Comparison of ENCODE assay signal across 1 cellular context in the genomic region with DNA sequence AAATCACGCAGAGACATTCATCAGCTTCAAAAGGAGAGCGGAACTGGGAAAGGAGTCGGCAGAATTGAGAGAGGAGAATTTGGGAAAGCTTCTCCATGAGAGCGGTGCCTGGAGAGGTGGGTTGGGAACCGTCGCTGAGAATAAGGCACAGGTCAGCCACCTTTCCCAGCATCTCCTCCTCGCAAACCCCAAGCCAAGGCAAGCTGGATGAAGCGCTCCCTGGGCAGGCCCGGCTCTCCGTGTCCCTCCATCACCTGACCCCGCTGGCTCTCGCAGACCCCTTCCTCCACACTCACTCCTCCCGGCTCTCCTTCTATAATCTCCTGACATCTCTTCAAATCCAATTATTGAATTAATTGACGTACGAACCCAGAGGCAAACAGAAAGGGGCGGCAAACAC.
TF ChIP-seq lines count a peak whose summit lies in the region.

No MANE protein-coding gene starts in this region.

TF ChIP-seq in IMR-90, 13 proteins besides CTCF, POLR2A, EP300 and RAD21:
- TF ChIP-seq RFX5 (IDR thresholded peaks at IDR 0.05; ENCODE audit: low read depth, low read length) (no peak), MAZ (IDR thresholded peaks at IDR 0.05; ENCODE audit: borderline replicate concordance, low read depth, low read length) (no peak), RCOR1 (IDR thresholded peaks at IDR 0.05; ENCODE audit: insufficient replicate concordance, low read length) (no peak), CHD1 (IDR thresholded peaks at IDR 0.05; ENCODE audit: low read depth, low read length) (no peak), BHLHE40 (IDR thresholded peaks at IDR 0.05; ENCODE audit: low read depth, low read length) (no peak), CEBPB (IDR thresholded peaks at IDR 0.05; ENCODE audit: low read depth, low read length) (no peak), MXI1 (IDR thresholded peaks at IDR 0.05; ENCODE audit: borderline replicate concordance, low read depth, low read length) (no peak), MAFK (IDR thresholded peaks at IDR 0.05; ENCODE audit: low read depth, low read length) (no peak), NFE2L2 (IDR thresholded peaks at IDR 0.05; ENCODE audit: low read depth, low read length) (no peak), FOS (IDR thresholded peaks at IDR 0.05; ENCODE audit: low read depth, low read length) (no peak)
- TF ChIP-seq, protein P1, sequence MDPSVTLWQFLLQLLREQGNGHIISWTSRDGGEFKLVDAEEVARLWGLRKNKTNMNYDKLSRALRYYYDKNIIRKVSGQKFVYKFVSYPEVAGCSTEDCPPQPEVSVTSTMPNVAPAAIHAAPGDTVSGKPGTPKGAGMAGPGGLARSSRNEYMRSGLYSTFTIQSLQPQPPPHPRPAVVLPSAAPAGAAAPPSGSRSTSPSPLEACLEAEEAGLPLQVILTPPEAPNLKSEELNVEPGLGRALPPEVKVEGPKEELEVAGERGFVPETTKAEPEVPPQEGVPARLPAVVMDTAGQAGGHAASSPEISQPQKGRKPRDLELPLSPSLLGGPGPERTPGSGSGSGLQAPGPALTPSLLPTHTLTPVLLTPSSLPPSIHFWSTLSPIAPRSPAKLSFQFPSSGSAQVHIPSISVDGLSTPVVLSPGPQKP (IDR thresholded peaks at IDR 0.05; ENCODE audit: borderline replicate concordance, low read depth, low read length): no peak
- TF ChIP-seq, protein P2, sequence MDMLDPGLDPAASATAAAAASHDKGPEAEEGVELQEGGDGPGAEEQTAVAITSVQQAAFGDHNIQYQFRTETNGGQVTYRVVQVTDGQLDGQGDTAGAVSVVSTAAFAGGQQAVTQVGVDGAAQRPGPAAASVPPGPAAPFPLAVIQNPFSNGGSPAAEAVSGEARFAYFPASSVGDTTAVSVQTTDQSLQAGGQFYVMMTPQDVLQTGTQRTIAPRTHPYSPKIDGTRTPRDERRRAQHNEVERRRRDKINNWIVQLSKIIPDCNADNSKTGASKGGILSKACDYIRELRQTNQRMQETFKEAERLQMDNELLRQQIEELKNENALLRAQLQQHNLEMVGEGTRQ (IDR thresholded peaks at IDR 0.05; ENCODE audit: low read depth, low read length): no peak
